In genomic region chr6:36443951-36444428, GRCh38 we compare ENCODE assay signal across 8 cellular contexts. TPM values are rescaled to one million over a fixed set of nuclear protein-coding genes. Genes with fewer than 3 reads are reported as not detected.
DNase-seq lines count a peak whose midpoint lies in the region; ATAC-seq lines count a peak whose summit lies in the region.

No MANE protein-coding gene starts in this region.

- peak overlapping the region; percentile 91 for H3K27ac Mint-ChIP-seq in activated T-helper 1 cell treated with anti-CD3 and anti-CD28 coated beads, Interleukin-12 subunit alpha, Interleukin-12 subunit beta, Interleukin-2, Interleukin-4 antibody, amounts not matched to agents 30 ng/mL and 10 ng/mL and 1 ng/mL, durations not matched to agents 14 hours and 24 hours and 36 hours

- peak overlapping the region; percentile 19; the same call in 1 of the 2 replicates for H3K4me3 ChIP-seq in iPS DF 6.9 (ENCODE audit: low read length)
- H3K4me3 ChIP-seq in skeletal muscle satellite cell (ENCODE audit: low read length): peak overlapping the region; percentile 95

- no peaks in the 10 kb centered on the region for H3K27me3 Mint-ChIP-seq in activated T-helper 1 cell treated with anti-CD3 and anti-CD28 coated beads, Interleukin-12 subunit alpha, Interleukin-12 subunit beta, Interleukin-2, Interleukin-4 antibody, amounts not matched to agents 30 ng/mL and 10 ng/mL and 1 ng/mL, durations not matched to agents 14 hours and 24 hours and 36 hours (ENCODE audit: insufficient read depth)

- peak overlapping the region; percentile 80 for H3K27ac ChIP-seq in KOPT-K1 (ENCODE audit: low read depth, low read length, poor library complexity, severe bottlenecking)
- H3K27ac ChIP-seq in iPS DF 6.9 (ENCODE audit: low read length): no peak overlapping the region

- WGBS in iPS DF 6.9 (ENCODE audit: insufficient coverage, insufficient read length): no CpG with 5 or more reads among the region's 7 CpGs

- H3K27me3 ChIP-seq in iPS DF 6.9 (ENCODE audit: control insufficient read depth, insufficient read depth, low read length): 0 out of 2 replicates have a peak, but pooled peaks cover 1% of the 10 kb centered on the region
- no peaks in the 10 kb centered on the region for H3K27me3 ChIP-seq in skeletal muscle satellite cell (ENCODE audit: control insufficient read depth, insufficient read depth, low read length)

- H3K9ac ChIP-seq in skeletal muscle satellite cell (ENCODE audit: low read depth, low read length): peak overlapping the region; percentile 99

- H3K4me2 ChIP-seq in skeletal muscle satellite cell (ENCODE audit: low read length): peak overlapping the region; percentile 99

- H3K4me1 ChIP-seq in iPS DF 6.9 (ENCODE audit: control insufficient read depth, insufficient read depth, low read length) (no peaks in the 10 kb centered on the region), skeletal muscle satellite cell (ENCODE audit: control insufficient read depth, insufficient read depth, low read length) (peaks cover 37% of the 10 kb centered on the region)

- DNase-seq in DMS53 (lab: John Stamatoyannopoulos, UW) (peak; percentile 36), DMS53 treated with DMSO at 0.1 percent for 48 hours (lab: John Stamatoyannopoulos, UW; ENCODE audit: unreplicated experiment) (no peak), iPS DF 6.9 (ENCODE audit: low read depth, low spot score) (no peak)
- DNase-seq in activated T-helper 1 cell treated with anti-CD3 and anti-CD28 coated beads, Interleukin-12 subunit alpha, Interleukin-12 subunit beta, Interleukin-2, Interleukin-4 antibody, amounts not matched to agents 30 ng/mL and 10 ng/mL and 1 ng/mL, durations not matched to agents 14 hours and 24 hours and 36 hours (ENCODE audit: low spot score): no peak

- peaks cover 16% of the 10 kb centered on the region for H3K36me3 Mint-ChIP-seq in activated T-helper 1 cell treated with anti-CD3 and anti-CD28 coated beads, Interleukin-12 subunit alpha, Interleukin-12 subunit beta, Interleukin-2, Interleukin-4 antibody, amounts not matched to agents 30 ng/mL and 10 ng/mL and 1 ng/mL, durations not matched to agents 14 hours and 24 hours and 36 hours (ENCODE audit: low read depth)

- no peak for ATAC-seq in HG03520 (IDR thresholded peaks at IDR 0.05; ENCODE audit: unreplicated experiment)
- no peak for ATAC-seq in HG02970 (IDR thresholded peaks at IDR 0.05; ENCODE audit: low FRiP score, unreplicated experiment)

- H3K9me3 Mint-ChIP-seq in activated T-helper 1 cell treated with anti-CD3 and anti-CD28 coated beads, Interleukin-12 subunit alpha, Interleukin-12 subunit beta, Interleukin-2, Interleukin-4 antibody, amounts not matched to agents 30 ng/mL and 10 ng/mL and 1 ng/mL, durations not matched to agents 14 hours and 24 hours and 36 hours: no peaks in the 10 kb centered on the region

- intact Hi-C loops in activated T-helper 1 cell treated with anti-CD3 and anti-CD28 coated beads, Interleukin-12 subunit alpha, Interleukin-12 subunit beta, Interleukin-2, Interleukin-4 antibody, amounts not matched to agents 30 ng/mL and 10 ng/mL and 1 ng/mL, durations not matched to agents 14 hours and 24 hours and 36 hours (cut with micrococcal nuclease): loop anchor here (1.0 to 5.0 kb wide), 4 partner anchors 150 to 417 kb away; partner anchors contain the start of genes MAPK14 and SRSF3

- H3K4me1 Mint-ChIP-seq in activated T-helper 1 cell treated with anti-CD3 and anti-CD28 coated beads, Interleukin-12 subunit alpha, Interleukin-12 subunit beta, Interleukin-2, Interleukin-4 antibody, amounts not matched to agents 30 ng/mL and 10 ng/mL and 1 ng/mL, durations not matched to agents 14 hours and 24 hours and 36 hours (ENCODE audit: low read depth): peaks cover 48% of the 10 kb centered on the region

- H3K9me3 ChIP-seq in KOPT-K1 (ENCODE audit: insufficient read depth, low read length, poor library complexity, severe bottlenecking) (peaks cover 5% of the 10 kb centered on the region), iPS DF 6.9 (ENCODE audit: control insufficient read depth, insufficient read depth, low read length) (no peaks in the 10 kb centered on the region), skeletal muscle satellite cell (replicated peaks; ENCODE audit: low read length) (no peaks in the 10 kb centered on the region)

- H3K4me3 Mint-ChIP-seq in activated T-helper 1 cell treated with anti-CD3 and anti-CD28 coated beads, Interleukin-12 subunit alpha, Interleukin-12 subunit beta, Interleukin-2, Interleukin-4 antibody, amounts not matched to agents 30 ng/mL and 10 ng/mL and 1 ng/mL, durations not matched to agents 14 hours and 24 hours and 36 hours: peak overlapping the region; percentile 96

- H3K36me3 ChIP-seq in KOPT-K1 (ENCODE audit: insufficient read depth, low read length) (peaks cover 13% of the 10 kb centered on the region), iPS DF 6.9 (ENCODE audit: control insufficient read depth, insufficient read depth, low read length) (no peaks in the 10 kb centered on the region; the same call in none of the 2 replicates), skeletal muscle satellite cell (ENCODE audit: insufficient read depth, low read length) (peaks cover 2% of the 10 kb centered on the region)

RNA-seq across cellular contexts. Expression of gene KCTD20, which starts 1.2 kb away (rescaled TPM):
- 62.4 and 62.8 TPM in 2 replicates for total RNA-seq in activated T-helper 1 cell treated with anti-CD3 and anti-CD28 coated beads, Interleukin-12 subunit alpha, Interleukin-12 subunit beta, Interleukin-2, Interleukin-4 antibody, amounts not matched to agents 30 ng/mL and 10 ng/mL and 1 ng/mL, durations not matched to agents 14 hours and 24 hours and 36 hours
- total RNA-seq in skeletal muscle satellite cell (2012; rRNA removed): 33.7 and 46.3 TPM in 2 replicates

RNA-seq across cellular contexts. Expression of gene PXT1, which starts 1.3 kb away (rescaled TPM):
- 0.16 and 0.29 TPM in 2 replicates for total RNA-seq in activated T-helper 1 cell treated with anti-CD3 and anti-CD28 coated beads, Interleukin-12 subunit alpha, Interleukin-12 subunit beta, Interleukin-2, Interleukin-4 antibody, amounts not matched to agents 30 ng/mL and 10 ng/mL and 1 ng/mL, durations not matched to agents 14 hours and 24 hours and 36 hours
- total RNA-seq in skeletal muscle satellite cell (2012; rRNA removed): under 0.01 TPM in 1 of 2 replicates, not detected in the other

RNA-seq across cellular contexts. Expression of gene ETV7, which starts 56.5 kb away (rescaled TPM):
- 0.47 and 0.88 TPM in 2 replicates for total RNA-seq in activated T-helper 1 cell treated with anti-CD3 and anti-CD28 coated beads, Interleukin-12 subunit alpha, Interleukin-12 subunit beta, Interleukin-2, Interleukin-4 antibody, amounts not matched to agents 30 ng/mL and 10 ng/mL and 1 ng/mL, durations not matched to agents 14 hours and 24 hours and 36 hours
- total RNA-seq in skeletal muscle satellite cell (2012; rRNA removed): not detected in 2 replicates
